In the genomic region with DNA sequence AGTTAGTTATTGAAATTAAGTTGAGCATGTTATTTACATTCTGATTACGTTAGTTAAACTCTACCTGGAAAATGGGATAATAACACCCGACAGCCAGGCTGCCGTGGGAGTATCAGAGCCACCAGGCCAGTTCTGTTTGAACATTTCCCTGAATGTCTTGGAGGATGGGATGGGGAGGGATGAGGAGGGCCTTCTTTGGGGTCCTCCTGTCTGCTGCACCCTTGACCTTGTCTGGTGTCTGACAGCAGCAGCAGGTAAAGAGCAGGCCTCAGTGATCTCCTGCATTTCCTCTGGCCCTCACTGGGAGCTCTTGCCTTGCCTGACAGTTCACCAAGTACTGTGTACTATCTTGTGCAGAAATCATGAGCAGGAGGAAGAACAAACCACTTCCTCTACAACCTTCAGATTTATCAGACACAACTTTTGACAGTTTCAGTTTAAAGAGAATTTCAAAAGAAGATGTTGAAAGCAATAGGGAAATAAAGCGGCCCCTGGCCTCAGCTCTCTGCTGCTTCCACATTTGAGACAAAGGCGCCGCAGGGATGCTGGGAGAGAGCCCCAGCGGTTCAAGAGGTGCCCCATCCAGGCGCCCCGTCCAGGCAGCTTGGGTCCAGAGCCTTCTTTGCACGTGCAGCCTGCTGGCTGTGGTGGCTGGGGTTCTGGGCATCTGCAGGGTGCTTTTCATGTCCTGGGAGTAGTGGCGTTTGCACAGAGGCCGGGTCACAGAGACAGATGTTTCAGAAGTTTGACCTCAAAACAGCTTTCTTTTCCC, we compare ENCODE assay signal across 8 cellular contexts. TPM values are rescaled to one million over a fixed set of nuclear protein-coding genes. Genes with fewer than 3 reads are reported as not detected.
DNase-seq lines count a peak whose midpoint lies in the region; ATAC-seq and TF ChIP-seq lines count a peak whose summit lies in the region.

No MANE protein-coding gene starts in this region.

- peaks cover 13% of the 10 kb centered on the region for H3K36me3 Mint-ChIP-seq in activated CD8-positive, alpha-beta memory T cell treated with anti-CD3 and anti-CD28 coated beads, Interleukin-2, amount 10 ng/mL, durations not matched to agents 7 days and 5 days

- peak; percentile 72 for DNase-seq in activated CD8-positive, alpha-beta memory T cell treated with anti-CD3 and anti-CD28 coated beads, Interleukin-2, amount 10 ng/mL, durations not matched to agents 7 days and 5 days
- DNase-seq in activated CD8-positive, alpha-beta memory T cell treated with anti-CD3 and anti-CD28 coated beads, Interleukin-2, amount 50 U/mL, for 48 hours: no peak
- DNase-seq in germinal center (ENCODE audit: low spot score) (peak; percentile 61), transverse colon (no peak), HAP-1 (ENCODE audit: low spot score in 2 of 2) (no peak)
- no peak for DNase-seq in stimulated activated CD4-positive, alpha-beta T cell treated with anti-CD3 and anti-CD28 coated beads, Interleukin-4, amount 100 ng/mL, for 1 hour

- H3K4me3 Mint-ChIP-seq in activated CD8-positive, alpha-beta memory T cell treated with anti-CD3 and anti-CD28 coated beads, Interleukin-2, amount 10 ng/mL, durations not matched to agents 7 days and 5 days: peak overlapping the region; percentile 67

- CTCF ChIA-PET in activated CD8-positive, alpha-beta memory T cell treated with anti-CD3 and anti-CD28 coated beads, Interleukin-2, amount 10 ng/mL, durations not matched to agents 7 days and 5 days (lab: Charles Lee): interaction anchor here (0.8 to 2.1 kb wide), 16 partner anchors 9 to 362 kb away, joined by 3 to 10 read pairs (median 3); partner anchors contain the start of gene GAN

- ATAC-seq in activated CD8-positive, alpha-beta memory T cell treated with anti-CD3 and anti-CD28 coated beads, Interleukin-2, amount 10 ng/mL, durations not matched to agents 7 days and 5 days: peak; percentile 96
- ATAC-seq in HG03066 (IDR thresholded peaks at IDR 0.05; ENCODE audit: low read depth, unreplicated experiment): peak; percentile 85

- peaks cover 51% of the 10 kb centered on the region for H3K79me2 ChIP-seq in SU-DHL-6 (ENCODE audit: insufficient read depth, low read length)

- H3K4me2 ChIP-seq in SU-DHL-6 (ENCODE audit: low read depth, low read length, poor library complexity, severe bottlenecking): peak overlapping the region; percentile 57

- no peak for TF ChIP-seq EP300 in transverse colon (IDR thresholded peaks at IDR 0.05; ENCODE audit: low read depth)

- H3K4me3 ChIP-seq in SU-DHL-6 (ENCODE audit: insufficient read depth, low read length, poor library complexity, severe bottlenecking) (no peak overlapping the region), transverse colon (peak overlapping the region in 1 of 4 donors; percentile 7), HAP-1 (no peak overlapping the region)

- peak overlapping the region; percentile 84 for H3K27ac Mint-ChIP-seq in activated CD8-positive, alpha-beta memory T cell treated with anti-CD3 and anti-CD28 coated beads, Interleukin-2, amount 10 ng/mL, durations not matched to agents 7 days and 5 days

- H3K27me3 ChIP-seq in SU-DHL-6 (ENCODE audit: low read length) (no peaks in the 10 kb centered on the region), transverse colon (no peaks in the 10 kb centered on the region), HAP-1 (ENCODE audit: low read depth) (no peaks in the 10 kb centered on the region)

- in situ Hi-C loops in transverse colon (cut with MboI; ENCODE audit: low pct_ligation_motif_present in 1 of 4, low pct_unique_long_range_greater_than_20kb in 1 of 4, low sequenced_read_pairs in 3 of 4): no loop called here
- in situ Hi-C loops in HAP-1 (cut with MboI; ENCODE audit: low sequenced_read_pairs): no loop called here

- no peak overlapping the region for H2AFZ ChIP-seq in SU-DHL-6 (ENCODE audit: low read depth, low read length, severe bottlenecking)

- H3K9ac ChIP-seq in SU-DHL-6 (ENCODE audit: low read length): peak overlapping the region; percentile 39

- peaks cover 3 to 63% (median 18%) of the 10 kb centered on the region in 4 donors for H3K4me1 ChIP-seq in transverse colon
- H3K4me1 ChIP-seq in HAP-1: 0 out of 2 replicates have a peak, but pooled peaks cover 2% of the 10 kb centered on the region

- H3K36me3 ChIP-seq in SU-DHL-6 (ENCODE audit: low read length) (no peaks in the 10 kb centered on the region), transverse colon (peaks cover 0 to 2% (median 0%) of the 10 kb centered on the region in 4 donors), HAP-1 (replicated peaks) (peaks cover 11% of the 10 kb centered on the region)

- WGBS in transverse colon (ENCODE audit: low coverage in 1 of 2), 2 donors: 51 to 78% methylated on average over 4 to 12 of the region's 12 CpGs

- H3K9me3 ChIP-seq in SU-DHL-6 (ENCODE audit: insufficient read depth, low read length): no peaks in the 10 kb centered on the region
- H3K9me3 ChIP-seq in transverse colon: no peaks in the 10 kb centered on the region
- no peaks in the 10 kb centered on the region for H3K9me3 ChIP-seq in HAP-1

- H3K9me2 ChIP-seq in SU-DHL-6 (replicated peaks; ENCODE audit: insufficient read depth, low read length): no peaks in the 10 kb centered on the region

- no peaks in the 10 kb centered on the region for H4K20me1 ChIP-seq in SU-DHL-6 (ENCODE audit: low read depth, low read length)

- intact Hi-C loops in transverse colon (cut with DNase I; ENCODE audit: low total_unique reads): loop anchor here (10.0 kb wide), 1 partner anchor 1465 kb away; no protein-coding TSS in a partner anchor

- TF ChIP-seq CTCF in SU-DHL-6 (IDR thresholded peaks at IDR 0.05; ENCODE audit: insufficient read depth, low read length, poor library complexity, severe bottlenecking) (no peak), transverse colon (IDR thresholded peaks at IDR 0.05) (no peak)

- H3K27me3 Mint-ChIP-seq in activated CD8-positive, alpha-beta memory T cell treated with anti-CD3 and anti-CD28 coated beads, Interleukin-2, amount 10 ng/mL, durations not matched to agents 7 days and 5 days: no peaks in the 10 kb centered on the region

- no peak for TF ChIP-seq POLR2A in transverse colon (IDR thresholded peaks at IDR 0.05)

- H3K9me3 Mint-ChIP-seq in activated CD8-positive, alpha-beta memory T cell treated with anti-CD3 and anti-CD28 coated beads, Interleukin-2, amount 10 ng/mL, durations not matched to agents 7 days and 5 days (ENCODE audit: low read depth): no peaks in the 10 kb centered on the region

- peak overlapping the region; percentile 84 for H3K27ac ChIP-seq in SU-DHL-6 (ENCODE audit: low read depth, low read length)
- H3K27ac ChIP-seq in transverse colon: peak overlapping the region; percentile 54 to 77 (median 64)

- H3F3A ChIP-seq in SU-DHL-6 (ENCODE audit: insufficient read depth): peaks cover 16% of the 10 kb centered on the region

- H3K4me1 Mint-ChIP-seq in activated CD8-positive, alpha-beta memory T cell treated with anti-CD3 and anti-CD28 coated beads, Interleukin-2, amount 10 ng/mL, durations not matched to agents 7 days and 5 days: peaks cover 76% of the 10 kb centered on the region

RNA-seq across cellular contexts. Expression of gene CMIP, which starts 25.3 kb away (rescaled TPM):
- total RNA-seq in activated CD8-positive, alpha-beta memory T cell treated with anti-CD3 and anti-CD28 coated beads, Interleukin-2, amount 10 ng/mL, durations not matched to agents 7 days and 5 days: 10 to 100 TPM; 77.4 to 98.8 TPM
- 10 to 100 TPM; 40.0 to 69.6 (median 47.0) TPM for total RNA-seq in transverse colon

Comparison
In these comparisons a context has a peak if more than half of its experiments do, and no peak if none do; other contexts are left out.
1. DNase-seq: peak in activated CD8-positive, alpha-beta memory T cell treated with anti-CD3 and anti-CD28 coated beads, Interleukin-2, amount 10 ng/mL, durations not matched to agents 7 days and 5 days (single experiment) and germinal center (single experiment); none in activated CD8-positive, alpha-beta memory T cell treated with anti-CD3 and anti-CD28 coated beads, Interleukin-2, amount 50 U/mL, for 48 hours (single experiment), transverse colon (single experiment), HAP-1 (0 of 2) and stimulated activated CD4-positive, alpha-beta T cell treated with anti-CD3 and anti-CD28 coated beads, Interleukin-4, amount 100 ng/mL, for 1 hour (single experiment).